ENCODE assay signal across 7 cellular contexts in the genomic region with DNA sequence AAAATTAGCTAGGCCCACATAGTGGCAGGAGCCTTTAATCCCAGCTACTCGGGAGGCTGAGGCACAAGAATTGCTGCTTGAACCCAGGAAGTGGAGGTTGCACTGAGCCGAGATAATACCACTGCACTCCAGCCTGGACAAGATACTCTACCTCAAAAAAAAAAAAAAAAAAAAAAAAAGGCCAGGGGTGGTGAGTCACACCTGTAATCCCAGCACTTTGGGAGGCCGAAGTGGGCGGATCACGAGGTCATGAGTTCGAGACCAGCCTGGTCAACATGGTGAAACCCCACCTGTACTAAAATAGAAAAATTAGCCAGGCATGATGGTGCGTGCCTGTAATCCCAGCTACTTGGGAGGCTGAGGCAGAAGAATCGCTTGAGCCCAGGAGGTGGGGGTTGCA. TPM values are rescaled to one million over a fixed set of nuclear protein-coding genes. Genes with fewer than 3 reads are reported as not detected.
DNase-seq lines count a peak whose midpoint lies in the region; ATAC-seq, FAIRE-seq and TF ChIP-seq lines count a peak whose summit lies in the region.
"Not testable (repeated sequence)": the region's sequence is repeated elsewhere in the genome, so short reads cannot be mapped to it uniquely, and the experiment has no call there.
"Had no signal": no experiment of that assay in that cellular context is flagged by ENCODE, and none has a peak within 500 bp of the region (broad histone marks: within the 10 kb centered on the region; RNA-seq: fewer than 3 reads in every experiment).

No MANE protein-coding gene starts in this region.

- not testable (repeated sequence) for ATAC-seq in K562

- POLR2A ChIA-PET in K562 (lab: Yijun Ruan, JAX), result not testable (repeated sequence)

- not testable (repeated sequence) for DNase-seq in K562 (ENCODE audit: extremely low read depth in 1 of 4, low spot score in 3 of 4)

- not testable (repeated sequence) for H2AFZ ChIP-seq in K562 (ENCODE audit: low read depth, low read length)

- not testable (repeated sequence) for H3K9me3 ChIP-seq in K562 (replicated peaks; ENCODE audit: control insufficient read depth, insufficient read depth, low read depth, low read length); neutrophil

- CTCF ChIA-PET in K562 (lab: Yijun Ruan, JAX; ENCODE audit: low intra/inter-chr PET ratio), result not testable (repeated sequence)

- BruUV-seq in K562 (replicated peaks; lab: Mats Ljungman, UMichigan), result not testable (repeated sequence)

- intact Hi-C loops in K562 (cut with micrococcal nuclease), result not testable (repeated sequence)

- TF ChIP-seq CTCF in K562 (IDR thresholded peaks at IDR 0.05 in 2 of 3, conservative IDR thresholded peaks at IDR 0.05 in 1 of 3; ENCODE audit: insufficient read depth in 2 of 3, low read depth in 1 of 3, low read length in 3 of 3); neutrophil (IDR thresholded peaks at IDR 0.05): not testable (repeated sequence)

- H3K4me1 ChIP-seq in K562 (replicated peaks in 1 of 2; ENCODE audit: control insufficient read depth in 2 of 2, insufficient read depth in 2 of 2, low read length in 2 of 2), result peaks cover 21 to 47% of the 10 kb centered on the region in 2 experiments
- H3K4me1 ChIP-seq in neutrophil (ENCODE audit: control insufficient read depth in 1 of 2, insufficient read depth in 1 of 2, low read depth in 1 of 2, low read length in 1 of 2), result peaks cover 98 to 100% of the 10 kb centered on the region in 2 experiments

- not testable (repeated sequence) for TF ChIP-seq POLR2A in K562 (conservative IDR thresholded peaks at IDR 0.05)

- not testable (repeated sequence) for H3K9me1 ChIP-seq in K562 (ENCODE audit: control insufficient read depth, insufficient read depth, low read length)

- peaks cover 98% of the 10 kb centered on the region for H3K79me2 ChIP-seq in K562 (ENCODE audit: control insufficient read depth, insufficient read depth, low read length)

- not testable (repeated sequence) for TF ChIP-seq RAD21 in K562 (CRISPR knock-in tag; conservative IDR thresholded peaks at IDR 0.05 in 1 of 2, IDR thresholded peaks at IDR 0.05 in 1 of 2)

- H3K27ac ChIP-seq in K562 (ENCODE audit: extremely low read depth, low read depth, low read length), result not testable (repeated sequence)
- peak overlapping the region; percentile 93 for H3K27ac ChIP-seq in neutrophil

- in situ Hi-C loops in K562 (cut with MboI), result not testable (repeated sequence)

- not testable (repeated sequence) for H3K4me2 ChIP-seq in K562 (ENCODE audit: insufficient read depth, low read length)

- H4K20me1 ChIP-seq in K562 (replicated peaks; ENCODE audit: control insufficient read depth, insufficient read depth, low read length), result not testable (repeated sequence)

- 61% methylated on average over 2 of the region's 8 CpGs for WGBS in K562 (ENCODE audit: insufficient coverage, low coverage, missing lambda C conversion rate)

- not testable (repeated sequence) for H3K27me3 ChIP-seq in K562 (ENCODE audit: control insufficient read depth in 2 of 2, insufficient read depth in 2 of 2, low read length in 2 of 2); neutrophil

- not testable (repeated sequence) for TF ChIP-seq EP300 in K562 (IDR thresholded peaks at IDR 0.05; ENCODE audit: low read length)

- not testable (repeated sequence) for H3K4me3 ChIP-seq in K562; neutrophil (ENCODE audit: low read depth in 1 of 2, low read length in 1 of 2)

- H3K9ac ChIP-seq in K562 (ENCODE audit: insufficient read depth in 1 of 2, low read depth in 2 of 2, low read length in 2 of 2), result not testable (repeated sequence)

- FAIRE-seq in K562 (lab: Jason Lieb, UNC), result not testable (repeated sequence)

- not testable (repeated sequence) for H3K36me3 ChIP-seq in K562 (ENCODE audit: control insufficient read depth, insufficient read depth, low read length); neutrophil

TF ChIP-seq in K562, 482 proteins besides CTCF, POLR2A, EP300 and RAD21:
- peak; percentile 65 for TF ChIP-seq ZNF384 (IDR thresholded peaks at IDR 0.05; ENCODE audit: low read depth, low read length)
- 0 out of 2 replicates have a peak, but pooled peaks have one; percentile 3 for TF ChIP-seq JUND (IDR thresholded peaks at IDR 0.05; ENCODE audit: borderline replicate concordance, low read depth, low read length)
- not testable (repeated sequence) for TF ChIP-seq JUND (tag; IDR thresholded peaks at IDR 0.05; ENCODE audit: borderline replicate concordance, low read depth, low read length)
- TF ChIP-seq BCOR (IDR thresholded peaks at IDR 0.05), result 0 out of 2 replicates have a peak, but pooled peaks have one; percentile 42
- peak; percentile 66 for TF ChIP-seq EGR1 (conservative IDR thresholded peaks at IDR 0.05)
- peak; percentile 48 for TF ChIP-seq RBFOX2 (IDR thresholded peaks at IDR 0.05; ENCODE audit: low read depth, low read length)
TF ChIP-seq in K562: peak in this region for 5; not testable (repeated sequence) for 477.

RNA-seq across cellular contexts. Expression of gene CCPG1, which starts 8.1 kb away (rescaled TPM):
- total RNA-seq in K562 (2011; cell fraction: chromatin; rRNA removed; ENCODE audit: low replicate concordance), result 52.4 and 135 TPM in 2 replicates
- total RNA-seq in K562 (2011; cell fraction: nucleolus; rRNA removed), result 18.8 and 28.3 TPM in 2 replicates
- total RNA-seq in K562 (2011; cell fraction: nucleoplasm; rRNA removed), result 41.9 and 56.3 TPM in 2 replicates
- total RNA-seq in K562 (2014; rRNA removed) (29.0 and 33.0 TPM in 2 replicates), K562 (2014; rRNA removed; fragmentation: Illumina TruSeq; extraction: Trizol) (54.9 and 76.1 TPM in 2 replicates), K562 (2015; rRNA removed; fragmentation: Illumina TruSeq; extraction: Trizol) (32.7 and 35.4 TPM in 2 replicates), K562 (2021) (41.9 and 48.7 TPM in 2 replicates)
- polyA plus RNA-seq in K562 (2011; rRNA removed) (43.8 and 44.3 TPM in 2 replicates), K562 (2014; fragmentation: Illumina TruSeq; extraction: Trizol) (44.5 and 47.3 TPM in 2 replicates), K562 (2014; fragmentation: Nextera tagmentation; extraction: Ambion mirVana) (10 to 100 TPM; 37.1 to 41.1 TPM), K562 (2014; rRNA removed) (24.5 and 33.0 TPM in 2 replicates)
- 6.3 and 13.6 TPM in 2 replicates for polyA plus RNA-seq in K562 (2011; cell fraction: cytosol; rRNA removed)
- 10.0 and 19.9 TPM in 2 replicates for polyA plus RNA-seq in K562 (2011; cell fraction: nucleus; rRNA removed)
- 20.6 and 150 TPM in 2 replicates for polyA plus RNA-seq in K562 (2012)
- polyA minus RNA-seq in K562 (2011; rRNA and poly(A)+ RNA removed), result 54.8 and 94.0 TPM in 2 replicates
- polyA minus RNA-seq in K562 (2011; cell fraction: cytosol; rRNA and poly(A)+ RNA removed), result 22.1 and 27.6 TPM in 2 replicates
- polyA minus RNA-seq in K562 (2011; cell fraction: nucleus; rRNA and poly(A)+ RNA removed), result 9.7 and 20.3 TPM in 2 replicates

RNA-seq across cellular contexts. Expression of gene PIERCE2, which starts 8.2 kb away (rescaled TPM):
- total RNA-seq in K562 (2011; cell fraction: chromatin; rRNA removed; ENCODE audit: low replicate concordance), result 0.69 TPM in 1 of 2 replicates, not detected in the other
- total RNA-seq in K562 (2011; cell fraction: nucleolus; rRNA removed), result 1.1 TPM in 1 of 2 replicates, not detected in the other
- 0.66 and 1.3 TPM in 2 replicates for total RNA-seq in K562 (2011; cell fraction: nucleoplasm; rRNA removed)
- 2.3 and 2.9 TPM in 2 replicates for total RNA-seq in K562 (2014; rRNA removed)
- 2.9 and 3.3 TPM in 2 replicates for total RNA-seq in K562 (2014; rRNA removed; fragmentation: Illumina TruSeq; extraction: Trizol)
- total RNA-seq in K562 (2015; rRNA removed; fragmentation: Illumina TruSeq; extraction: Trizol), result 1.8 and 2.9 TPM in 2 replicates
- 2.0 and 3.1 TPM in 2 replicates for total RNA-seq in K562 (2021)
- polyA plus RNA-seq in K562 (2011; rRNA removed), result 3.1 and 4.2 TPM in 2 replicates
- 1.1 and 2.3 TPM in 2 replicates for polyA plus RNA-seq in K562 (2011; cell fraction: cytosol; rRNA removed)
- 0.43 and 0.70 TPM in 2 replicates for polyA plus RNA-seq in K562 (2011; cell fraction: nucleus; rRNA removed)
- polyA plus RNA-seq in K562 (2012), result 2.5 and 13.9 TPM in 2 replicates
- 4.1 and 4.8 TPM in 2 replicates for polyA plus RNA-seq in K562 (2014; fragmentation: Illumina TruSeq; extraction: Trizol)
- 1 to 10 TPM; 4.0 to 4.2 TPM for polyA plus RNA-seq in K562 (2014; fragmentation: Nextera tagmentation; extraction: Ambion mirVana)
- 3.8 and 4.4 TPM in 2 replicates for polyA plus RNA-seq in K562 (2014; rRNA removed)
- 0.42 and 0.45 TPM in 2 replicates for polyA minus RNA-seq in K562 (2011; rRNA and poly(A)+ RNA removed)
- polyA minus RNA-seq in K562 (2011; cell fraction: cytosol; rRNA and poly(A)+ RNA removed), result 2.0 TPM in 1 of 2 replicates, not detected in the other
- 0.67 TPM in 1 of 2 replicates, not detected in the other for polyA minus RNA-seq in K562 (2011; cell fraction: nucleus; rRNA and poly(A)+ RNA removed)
- total RNA-seq: CD4-positive, alpha-beta memory T cell; CD4-positive, alpha-beta T cell; CD4-positive, CD25-positive, alpha-beta regulatory T cell; CD8-positive, alpha-beta T cell had no signal
- polyA plus RNA-seq: CD8-positive, alpha-beta memory T cell had no signal
